10 cellular contexts compared by ENCODE assay signal in the genomic region with DNA sequence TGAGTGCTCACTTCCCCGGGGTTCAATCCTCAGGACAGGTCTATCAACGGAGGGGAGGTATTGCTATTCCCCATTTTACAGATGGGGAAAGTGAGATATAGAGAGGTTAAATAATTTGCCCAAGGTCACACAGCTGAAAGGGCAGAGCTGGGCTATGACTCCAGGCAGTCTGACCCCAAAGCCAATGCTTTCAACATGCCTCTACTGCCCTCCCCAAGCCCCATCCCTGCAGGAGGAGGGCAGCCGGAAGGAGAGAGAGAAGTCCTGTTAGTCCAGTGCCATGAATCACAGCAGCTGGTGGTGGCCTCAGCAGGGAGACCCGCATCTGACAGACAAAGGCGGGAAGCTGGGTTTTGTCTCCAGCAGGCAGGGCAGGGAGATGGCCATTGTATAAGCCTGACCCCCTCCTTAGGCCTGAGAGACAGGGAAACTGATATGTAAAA. TPM values are rescaled to one million over a fixed set of nuclear protein-coding genes. Genes with fewer than 3 reads are reported as not detected.
A peak's percentile ranks its signal among the peaks of the same experiment; 100 is the strongest.
DNase-seq lines count a peak whose midpoint lies in the region; ATAC-seq and TF ChIP-seq lines count a peak whose summit lies in the region.
"Had no signal": no experiment of that assay in that cellular context is flagged by ENCODE, and none has a peak within 500 bp of the region (broad histone marks: within the 10 kb centered on the region; RNA-seq: fewer than 3 reads in every experiment).

No MANE protein-coding gene starts in this region.

- H3K4me2 ChIP-seq in SK-N-SH (0 out of 2 replicates have a peak overlapping the region, but pooled peaks have one; percentile 28), mesenchymal stem cell (ENCODE audit: low read length, poor library complexity, severe bottlenecking) (peak overlapping the region; percentile 27)

- no peaks in the 10 kb centered on the region for H3K36me3 ChIP-seq in SK-N-SH (replicated peaks in 1 of 2; ENCODE audit: control insufficient read depth in 1 of 2, insufficient read depth in 2 of 2, low read length in 1 of 2)
- H3K36me3 ChIP-seq in mesenchymal stem cell (ENCODE audit: control insufficient read depth in 1 of 2, insufficient read depth in 2 of 2, low read depth in 1 of 2, low read length in 2 of 2) = no peaks in the 10 kb centered on the region
- no peaks in the 10 kb centered on the region for H3K36me3 ChIP-seq in upper lobe of right lung

- peaks cover 15% of the 10 kb centered on the region for H3F3A ChIP-seq in SK-N-SH (replicated peaks; ENCODE audit: insufficient read depth)

- 68% methylated on average over 5 of the region's 5 CpGs for WGBS in SK-N-SH (ENCODE audit: low lambda C conversion rate)
- WGBS in mesenchymal stem cell = 10% methylated on average over 5 of the region's 5 CpGs

- H3K27ac Mint-ChIP-seq in chondrocyte (ENCODE audit: unreplicated experiment) = peak overlapping the region; percentile 92

- H3K79me1 ChIP-seq in mesenchymal stem cell (replicated peaks; ENCODE audit: low read length, poor library complexity, severe bottlenecking) = no peaks in the 10 kb centered on the region

- no peak overlapping the region for H2BK5ac ChIP-seq in mesenchymal stem cell (ENCODE audit: low read depth, low read length, poor library complexity, severe bottlenecking)

- H3K4me1 Mint-ChIP-seq in chondrocyte (ENCODE audit: low read depth) = peaks cover 43% of the 10 kb centered on the region

- no peak overlapping the region for H3K9ac ChIP-seq in SK-N-SH
- no peak overlapping the region for H3K9ac ChIP-seq in mesenchymal stem cell (ENCODE audit: low read length)

- H2AK5ac ChIP-seq in mesenchymal stem cell (ENCODE audit: low read length, severe bottlenecking) = peak overlapping the region; percentile 66

- H3K4me3 ChIP-seq in SK-N-SH (ENCODE audit: low read depth in 2 of 2, low read length in 1 of 2) (no peak overlapping the region), mesenchymal stem cell (ENCODE audit: insufficient read depth in 1 of 2, low read depth in 1 of 2, low read length in 2 of 2) (no peak overlapping the region), upper lobe of right lung (no peak overlapping the region)

- no peaks in the 10 kb centered on the region for H3K27me3 ChIP-seq in SK-N-SH (ENCODE audit: insufficient read depth)
- H3K27me3 ChIP-seq in mesenchymal stem cell (ENCODE audit: control insufficient read depth in 1 of 2, insufficient read depth in 1 of 2, low read length in 2 of 2) = no peaks in the 10 kb centered on the region
- H3K27me3 ChIP-seq in upper lobe of right lung = no peaks in the 10 kb centered on the region

- no peaks in the 10 kb centered on the region for H4K20me1 ChIP-seq in SK-N-SH (ENCODE audit: insufficient read depth)

- ATAC-seq in SK-N-SH treated with all-trans-retinoic acid at 6 μM for 48 hours (no peak), upper lobe of right lung (peak; percentile 19)

- intact Hi-C loops in upper lobe of right lung (cut with DNase I) = no loop called here

- no peak for TF ChIP-seq EP300 in SK-N-SH (IDR thresholded peaks at IDR 0.05; ENCODE audit: borderline replicate concordance in 1 of 2, low read depth in 1 of 2, low read length in 1 of 2)

- H2AFZ ChIP-seq in SK-N-SH (ENCODE audit: low read depth) (peak overlapping the region; percentile 59; the same call in 1 of the 2 replicates), mesenchymal stem cell (ENCODE audit: low read depth, low read length) (no peak overlapping the region)

- H3K23ac ChIP-seq in mesenchymal stem cell (ENCODE audit: low read length in 2 of 2) = no peak overlapping the region

- H2BK120ac ChIP-seq in mesenchymal stem cell (ENCODE audit: low read depth, low read length) = peak overlapping the region; percentile 80

- H3K27ac ChIP-seq in SK-N-SH (ENCODE audit: low read depth in 2 of 2, low read length in 1 of 2) (peak overlapping the region in 1 of 2 experiments; percentile 38; a peak in 2 of 4 replicates), mesenchymal stem cell (ENCODE audit: low read length, poor library complexity, severe bottlenecking) (peak overlapping the region; percentile 85), upper lobe of right lung (peak overlapping the region; percentile 68)

- H3K4me3 Mint-ChIP-seq in chondrocyte (ENCODE audit: unreplicated experiment) = peak overlapping the region; percentile 40

- H3K27me3 Mint-ChIP-seq in chondrocyte (ENCODE audit: low read depth) = no peaks in the 10 kb centered on the region

- no peak for TF ChIP-seq RAD21 in SK-N-SH (IDR thresholded peaks at IDR 0.05; ENCODE audit: low read length)

- TF ChIP-seq CTCF in SK-N-SH (IDR thresholded peaks at IDR 0.05) (no peak), chondrocyte (IDR thresholded peaks at IDR 0.05) (no peak), upper lobe of right lung (IDR thresholded peaks at IDR 0.05) (no peak)

- H3K79me2 ChIP-seq in SK-N-SH (ENCODE audit: insufficient read depth) = no peaks in the 10 kb centered on the region

- peak overlapping the region in 1 of 2 experiments; percentile 83 for H3K14ac ChIP-seq in mesenchymal stem cell (ENCODE audit: low read length in 2 of 2)

- H3K4ac ChIP-seq in mesenchymal stem cell (ENCODE audit: low read depth in 1 of 2, low read length in 2 of 2) = peak overlapping the region; percentile 8 to 48

- no peak overlapping the region for H2BK15ac ChIP-seq in mesenchymal stem cell (ENCODE audit: low read depth, poor library complexity, severe bottlenecking)

- H3K9me3 Mint-ChIP-seq in chondrocyte (ENCODE audit: low read depth) = no peaks in the 10 kb centered on the region

- no peaks in the 10 kb centered on the region for H3K9me3 ChIP-seq in SK-N-SH
- H3K9me3 ChIP-seq in mesenchymal stem cell (ENCODE audit: control insufficient read depth, low read length) = no peaks in the 10 kb centered on the region
- no peaks in the 10 kb centered on the region for H3K9me3 ChIP-seq in upper lobe of right lung

- H4K8ac ChIP-seq in mesenchymal stem cell (ENCODE audit: low read length) = peak overlapping the region; percentile 67

- H3K36me3 Mint-ChIP-seq in chondrocyte (ENCODE audit: low read depth) = no peaks in the 10 kb centered on the region

- DNase-seq in SK-N-SH = no peak
- no peak for DNase-seq in chondrocyte (ENCODE audit: low spot score)
- peak; percentile 85 for DNase-seq in mesenchymal stem cell
- DNase-seq in upper lobe of right lung = no peak
- no peak for DNase-seq in NCI-H1092 treated with DMSO at 0.1 percent for 48 hours (lab: John Stamatoyannopoulos, UW)
- DNase-seq in DMS79 treated with DMSO at 0.1 percent for 48 hours (lab: John Stamatoyannopoulos, UW) = no peak
- DNase-seq in NCI-H526 (lab: John Stamatoyannopoulos, UW) = no peak
- DNase-seq: activated CD4-positive, alpha-beta T cell treated with anti-CD3 and anti-CD28 coated beads, Interleukin-2, amount 50 U/mL, for 1 hour; kidney had no signal

- CTCF ChIA-PET in SK-N-SH (lab: Yijun Ruan, JAX) = interaction anchor here (0.7 to 2.1 kb wide), 2 partner anchors 36 to 324 kb away, joined by 3 to 12 read pairs; no protein-coding TSS in a partner anchor

- peaks cover 4 to 16% of the 10 kb centered on the region in 2 experiments; a peak in 2 of 4 replicates for H3K4me1 ChIP-seq in SK-N-SH (ENCODE audit: control insufficient read depth in 1 of 2, insufficient read depth in 2 of 2, low read depth in 1 of 2, low read length in 1 of 2)
- peaks cover 25% of the 10 kb centered on the region for H3K4me1 ChIP-seq in mesenchymal stem cell (ENCODE audit: control insufficient read depth, insufficient read depth, low read depth, low read length)
- peaks cover 32% of the 10 kb centered on the region for H3K4me1 ChIP-seq in upper lobe of right lung

- POLR2A ChIA-PET in SK-N-SH (lab: Yijun Ruan, JAX) = no interaction called here

- H3K9me2 ChIP-seq in SK-N-SH = no peaks in the 10 kb centered on the region

- peak overlapping the region; percentile 22 to 90 for H3K18ac ChIP-seq in mesenchymal stem cell (ENCODE audit: low read depth in 1 of 2, low read length in 2 of 2)

- peak overlapping the region; percentile 97 for H2BK12ac ChIP-seq in mesenchymal stem cell (ENCODE audit: low read length in 2 of 2)

- H4K91ac ChIP-seq in mesenchymal stem cell (ENCODE audit: low read length) = peak overlapping the region; percentile 16

TF ChIP-seq in SK-N-SH, 30 proteins besides CTCF, POLR2A, EP300 and RAD21 (continues in another document):
- TF ChIP-seq NRF1 (IDR thresholded peaks at IDR 0.05; ENCODE audit: low read depth, low read length) (no peak), YY1 (IDR thresholded peaks at IDR 0.05; ENCODE audit: low read depth) (no peak), NFIC (IDR thresholded peaks at IDR 0.05; ENCODE audit: borderline replicate concordance) (no peak), TAF1 (IDR thresholded peaks at IDR 0.05; ENCODE audit: borderline replicate concordance, low read depth, low read length) (no peak), SMC3 (IDR thresholded peaks at IDR 0.05; ENCODE audit: low read depth, low read length) (no peak)
- TF ChIP-seq, protein P1, sequence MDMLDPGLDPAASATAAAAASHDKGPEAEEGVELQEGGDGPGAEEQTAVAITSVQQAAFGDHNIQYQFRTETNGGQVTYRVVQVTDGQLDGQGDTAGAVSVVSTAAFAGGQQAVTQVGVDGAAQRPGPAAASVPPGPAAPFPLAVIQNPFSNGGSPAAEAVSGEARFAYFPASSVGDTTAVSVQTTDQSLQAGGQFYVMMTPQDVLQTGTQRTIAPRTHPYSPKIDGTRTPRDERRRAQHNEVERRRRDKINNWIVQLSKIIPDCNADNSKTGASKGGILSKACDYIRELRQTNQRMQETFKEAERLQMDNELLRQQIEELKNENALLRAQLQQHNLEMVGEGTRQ (IDR thresholded peaks at IDR 0.05; ENCODE audit: borderline replicate concordance, low read depth, low read length) = no peak

TF ChIP-seq in SK-N-SH treated with all-trans-retinoic acid at 6 μM for 48 hours, 23 proteins besides CTCF, POLR2A, EP300 and RAD21 (continues in another document):
- TF ChIP-seq OSR1 (CRISPR knock-in tag; IDR thresholded peaks at IDR 0.05) = no peak
- TF ChIP-seq, protein P2, sequence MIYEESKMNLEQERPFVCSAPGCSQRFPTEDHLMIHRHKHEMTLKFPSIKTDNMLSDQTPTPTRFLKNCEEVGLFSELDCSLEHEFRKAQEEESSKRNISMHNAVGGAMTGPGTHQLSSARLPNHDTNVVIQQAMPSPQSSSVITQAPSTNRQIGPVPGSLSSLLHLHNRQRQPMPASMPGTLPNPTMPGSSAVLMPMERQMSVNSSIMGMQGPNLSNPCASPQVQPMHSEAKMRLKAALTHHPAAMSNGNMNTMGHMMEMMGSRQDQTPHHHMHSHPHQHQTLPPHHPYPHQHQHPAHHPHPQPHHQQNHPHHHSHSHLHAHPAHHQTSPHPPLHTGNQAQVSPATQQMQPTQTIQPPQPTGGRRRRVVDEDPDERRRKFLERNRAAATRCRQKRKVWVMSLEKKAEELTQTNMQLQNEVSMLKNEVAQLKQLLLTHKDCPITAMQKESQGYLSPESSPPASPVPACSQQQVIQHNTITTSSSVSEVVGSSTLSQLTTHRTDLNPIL (CRISPR knock-in tag; IDR thresholded peaks at IDR 0.05; ENCODE audit: low read depth) = no peak
- TF ChIP-seq ZNF70 (CRISPR knock-in tag; IDR thresholded peaks at IDR 0.05) = no peak
- TF ChIP-seq TOX (CRISPR knock-in tag; IDR thresholded peaks at IDR 0.05; ENCODE audit: borderline replicate concordance) = no peak

RNA-seq across cellular contexts. Expression of a gene that starts 20.0 kb away (rescaled TPM):
- polyA plus RNA-seq in SK-N-SH (2012; rRNA removed) = 66.4 and 84.4 TPM in 2 replicates
- polyA plus RNA-seq in SK-N-SH (2012; cell fraction: cytosol; rRNA removed) = 98.5 and 106 TPM in 2 replicates
- polyA plus RNA-seq in SK-N-SH (2012; cell fraction: nucleus; rRNA removed) = 29.1 and 46.8 TPM in 2 replicates
- 282 to 430 TPM (median 411 TPM) in 3 replicates for total RNA-seq in chondrocyte
- 212 TPM for polyA plus RNA-seq in mesenchymal stem cell (2013, experiment 1 of 2)
- polyA plus RNA-seq in mesenchymal stem cell (2013, experiment 2 of 2) = 219 TPM
- total RNA-seq in upper lobe of right lung = 200 TPM
